8 cellular contexts compared by ENCODE assay signal in the genomic region with DNA sequence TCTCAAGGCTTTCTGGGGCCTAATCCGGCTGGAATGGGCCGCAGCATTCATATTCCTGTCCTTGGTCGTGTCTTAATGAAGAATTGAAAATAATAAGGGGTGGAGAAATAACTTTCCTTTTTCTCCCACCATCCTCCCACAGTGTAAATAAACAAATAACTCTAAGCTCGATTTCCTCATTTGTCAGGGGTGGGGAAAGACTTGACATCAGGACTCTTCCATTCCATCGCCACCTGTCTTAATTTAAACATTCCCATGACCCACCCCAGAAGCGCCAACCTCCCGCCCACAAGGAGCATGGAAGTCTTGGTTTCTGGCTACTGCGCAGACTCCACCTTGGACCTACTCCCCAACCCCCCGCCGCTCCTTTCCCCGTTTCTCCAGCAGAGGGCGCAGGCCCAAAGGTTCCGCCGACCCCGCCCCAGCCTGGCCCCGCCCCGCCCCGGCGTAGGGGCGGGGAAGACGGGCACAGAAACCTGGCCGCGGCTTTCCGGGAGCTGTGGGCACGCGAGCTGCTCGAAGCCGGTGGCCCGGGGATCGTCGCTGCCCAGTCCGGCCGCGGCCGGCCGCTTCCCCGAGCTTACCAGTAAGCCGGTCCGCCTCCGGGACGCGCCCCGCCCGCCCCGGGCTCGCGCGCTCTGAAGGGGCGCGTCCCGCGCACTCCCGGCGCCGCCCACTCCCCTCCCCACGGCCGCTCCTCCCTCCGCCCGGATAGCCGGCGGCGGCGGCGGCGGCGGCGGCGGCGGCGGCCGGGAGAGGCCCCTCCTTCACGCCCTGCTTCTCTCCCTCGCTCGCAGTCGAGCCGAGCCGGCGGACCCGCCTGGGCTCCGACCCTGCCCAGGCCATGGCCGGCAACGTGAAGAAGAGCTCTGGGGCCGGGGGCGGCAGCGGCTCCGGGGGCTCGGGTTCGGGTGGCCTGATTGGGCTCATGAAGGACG.
DNase-seq lines count a peak whose midpoint lies in the region; ATAC-seq and TF ChIP-seq lines count a peak whose summit lies in the region.

Gene CBL, plus strand, starts transcription at position 766 of the 938 bp plus-strand sequence. Its CDS starts 79 bp downstream, at position 845.

- H3K9ac ChIP-seq in iPS-20b (ENCODE audit: low read depth, low read length), result peak within 1 kb of the TSS; percentile 91

- peak; percentile 76 for DNase-seq in NCI-H2171 treated with DMSO at 0.1 percent for 48 hours (lab: John Stamatoyannopoulos, UW)
- peak; percentile 95 to 99 for DNase-seq in T47D (ENCODE audit: low read depth in 1 of 2, low spot score in 1 of 2)

- H3K79me2 ChIP-seq in ACC112 (ENCODE audit: control insufficient read depth, insufficient read depth, low read length, unreplicated experiment), result peaks cover 43% of the 10 kb centered on the region

- H3K27me3 ChIP-seq in ACC112 (ENCODE audit: insufficient read depth, low read length) (no peaks in the 10 kb centered on the region), iPS-20b (ENCODE audit: insufficient read depth, low read length) (no peaks in the 10 kb centered on the region)

- H3K4me3 ChIP-seq in ACC112 (ENCODE audit: low read depth, low read length) (peak within 1 kb of the TSS; percentile 91), iPS-20b (ENCODE audit: low read length) (peak within 1 kb of the TSS; percentile 87), skin epidermis (peak within 1 kb of the TSS; percentile 90 to 99 (median 98))

- H3K4me1 ChIP-seq in ACC112 (ENCODE audit: control insufficient read depth, insufficient read depth, low read length, unreplicated experiment), result peaks cover 6% of the 10 kb centered on the region
- H3K4me1 ChIP-seq in iPS-20b (ENCODE audit: insufficient read depth, low read length), result peaks cover 25% of the 10 kb centered on the region; the same call in 1 of the 2 replicates

- in situ Hi-C loops in T47D (cut with HindIII; ENCODE audit: low pct_unique_long_range_greater_than_20kb, low sequenced_read_pairs), result no loop called here

- TF ChIP-seq CTCF in VCaP (conservative IDR thresholded peaks at IDR 0.05), result peak; percentile 99

- peak within 1 kb of the TSS; percentile 94 for H2AFZ ChIP-seq in ACC112 (ENCODE audit: low read length, unreplicated experiment)

- no peaks in the 10 kb centered on the region for H3K9me3 ChIP-seq in iPS-20b (ENCODE audit: insufficient read depth, low read depth, low read length)

- peak within 1 kb of the TSS; percentile 61 for H3K27ac ChIP-seq in ACC112 (ENCODE audit: low read depth, low read length)
- H3K27ac ChIP-seq in VCaP, result peak within 1 kb of the TSS; percentile 90
- H3K27ac ChIP-seq in iPS-20b (ENCODE audit: low read length), result peak within 1 kb of the TSS; percentile 31
- peak within 1 kb of the TSS; percentile 43 to 99 (median 93) for H3K27ac ChIP-seq in skin epidermis

- H3K36me3 ChIP-seq in ACC112 (ENCODE audit: insufficient read depth, low read length), result no peaks in the 10 kb centered on the region
- H3K36me3 ChIP-seq in iPS-20b (ENCODE audit: insufficient read depth, low read depth, low read length), result no peaks in the 10 kb centered on the region

- ATAC-seq in GM18861 (IDR thresholded peaks at IDR 0.05; ENCODE audit: unreplicated experiment) (peak; percentile 72), HG03097 (IDR thresholded peaks at IDR 0.05; ENCODE audit: low FRiP score, unreplicated experiment) (peak; percentile 80)

Comparison
In these comparisons a context has a peak if more than half of its experiments do, and no peak if none do; other contexts are left out.
1. Peak in every context shown above with its lines: DNase-seq, ATAC-seq, H3K4me3 ChIP-seq and H3K27ac ChIP-seq.
2. H3K27ac ChIP-seq: peak in every context shown above with its lines; median percentile 93 in skin epidermis; 90 in VCaP; 61 in ACC112; 31 in iPS-20b.